14 cellular contexts compared by ENCODE assay signal in genomic region chr19:45102481-45102880, GRCh38. TPM values are rescaled to one million over a fixed set of nuclear protein-coding genes. Genes with fewer than 3 reads are reported as not detected.
DNase-seq lines count a peak whose midpoint lies in the region; ATAC-seq lines count a peak whose summit lies in the region.
"Had no signal": no experiment of that assay in that cellular context is flagged by ENCODE, and none has a peak within 500 bp of the region (broad histone marks: within the 10 kb centered on the region; RNA-seq: fewer than 3 reads in every experiment).

No MANE protein-coding gene starts in this region.

- ATAC-seq in activated naive CD8-positive, alpha-beta T cell treated with anti-CD3 and anti-CD28 coated beads, Interleukin-2, amount 10 ng/mL, durations not matched to agents 7 days and 5 days (ENCODE audit: low read depth): no peak
- ATAC-seq in activated naive CD8-positive, alpha-beta T cell treated with anti-CD3 and anti-CD28 coated beads, Interleukin-2, amount 50 U/mL, for 24 hours: no peak

- H3K9me3 ChIP-seq in endocrine pancreas (ENCODE audit: control insufficient read depth, low read length): no peaks in the 10 kb centered on the region
- H3K9me3 ChIP-seq: esophagus squamous epithelium, transverse colon had no signal

- POLR2A ChIA-PET in activated naive CD8-positive, alpha-beta T cell treated with anti-CD3 and anti-CD28 coated beads, Interleukin-2, amount 10 ng/mL, durations not matched to agents 7 days and 5 days (lab: Charles Lee): interaction anchor here (0.6 to 4.4 kb wide), 7 partner anchors 10 to 62 kb away, joined by 3 to 36 read pairs (median 5); partner anchors contain the start of genes GEMIN7 and PPP1R37

- peaks cover 11% of the 10 kb centered on the region for H3K4me1 ChIP-seq in endocrine pancreas (ENCODE audit: control insufficient read depth, insufficient read depth, low read length)

- no peak overlapping the region for H3K4me3 ChIP-seq in endocrine pancreas (ENCODE audit: control insufficient read depth, insufficient read depth, low read length)
- H3K4me3 ChIP-seq: transverse colon had no signal

- H3K36me3 Mint-ChIP-seq in activated naive CD8-positive, alpha-beta T cell treated with anti-CD3 and anti-CD28 coated beads, Interleukin-2, amount 10 ng/mL, durations not matched to agents 7 days and 5 days: no peaks in the 10 kb centered on the region
- H3K36me3 Mint-ChIP-seq in activated naive CD8-positive, alpha-beta T cell treated with anti-CD3 and anti-CD28 coated beads, Interleukin-2, amount 50 U/mL, for 24 hours (ENCODE audit: low read depth): no peaks in the 10 kb centered on the region
- H3K36me3 Mint-ChIP-seq: activated naive CD8-positive, alpha-beta T cell; naive B cell; T-cell had no signal

- peak overlapping the region; percentile 23 for H3K9ac ChIP-seq in endocrine pancreas (ENCODE audit: control insufficient read depth, insufficient read depth, low read length)

- no peaks in the 10 kb centered on the region for H3K27me3 Mint-ChIP-seq in activated naive CD8-positive, alpha-beta T cell treated with anti-CD3 and anti-CD28 coated beads, Interleukin-2, amount 10 ng/mL, durations not matched to agents 7 days and 5 days
- H3K27me3 Mint-ChIP-seq in activated naive CD8-positive, alpha-beta T cell treated with anti-CD3 and anti-CD28 coated beads, Interleukin-2, amount 50 U/mL, for 24 hours: no peaks in the 10 kb centered on the region
- H3K27me3 Mint-ChIP-seq: activated naive CD8-positive, alpha-beta T cell; naive B cell; T-cell had no signal

- H3K9me3 Mint-ChIP-seq in activated naive CD8-positive, alpha-beta T cell treated with anti-CD3 and anti-CD28 coated beads, Interleukin-2, amount 10 ng/mL, durations not matched to agents 7 days and 5 days: no peaks in the 10 kb centered on the region
- no peaks in the 10 kb centered on the region for H3K9me3 Mint-ChIP-seq in activated naive CD8-positive, alpha-beta T cell treated with anti-CD3 and anti-CD28 coated beads, Interleukin-2, amount 50 U/mL, for 24 hours
- H3K9me3 Mint-ChIP-seq: CD14-positive monocyte, naive B cell, T-cell had no signal

- H3K27ac ChIP-seq in temporal lobe (ENCODE audit: low read depth, low read length): peak overlapping the region; percentile 25

- H3K27me3 ChIP-seq in endocrine pancreas (ENCODE audit: control insufficient read depth, insufficient read depth, low read length): no peaks in the 10 kb centered on the region
- H3K27me3 ChIP-seq: esophagus squamous epithelium, transverse colon had no signal

- peaks cover 42% of the 10 kb centered on the region for H3K4me1 Mint-ChIP-seq in activated naive CD8-positive, alpha-beta T cell treated with anti-CD3 and anti-CD28 coated beads, Interleukin-2, amount 10 ng/mL, durations not matched to agents 7 days and 5 days
- peaks cover 56% of the 10 kb centered on the region for H3K4me1 Mint-ChIP-seq in activated naive CD8-positive, alpha-beta T cell treated with anti-CD3 and anti-CD28 coated beads, Interleukin-2, amount 50 U/mL, for 24 hours

- no peak overlapping the region for H3K4me3 Mint-ChIP-seq in activated naive CD8-positive, alpha-beta T cell treated with anti-CD3 and anti-CD28 coated beads, Interleukin-2, amount 10 ng/mL, durations not matched to agents 7 days and 5 days
- no peak overlapping the region for H3K4me3 Mint-ChIP-seq in activated naive CD8-positive, alpha-beta T cell treated with anti-CD3 and anti-CD28 coated beads, Interleukin-2, amount 50 U/mL, for 24 hours
- H3K4me3 Mint-ChIP-seq: activated naive CD8-positive, alpha-beta T cell had no signal

- H3K36me3 ChIP-seq in endocrine pancreas (ENCODE audit: control insufficient read depth, insufficient read depth, low read length): no peaks in the 10 kb centered on the region
- H3K36me3 ChIP-seq: esophagus squamous epithelium, transverse colon had no signal

- DNase-seq in activated naive CD8-positive, alpha-beta T cell treated with anti-CD3 and anti-CD28 coated beads, Interleukin-2, amount 10 ng/mL, durations not matched to agents 7 days and 5 days: no peak
- no peak for DNase-seq in activated naive CD8-positive, alpha-beta T cell treated with anti-CD3 and anti-CD28 coated beads, Interleukin-2, amount 50 U/mL, for 24 hours
- DNase-seq in NCI-H526 treated with DMSO at 0.1 percent for 48 hours (lab: John Stamatoyannopoulos, UW): no peak
- DNase-seq in NCI-H2196 (lab: John Stamatoyannopoulos, UW; ENCODE audit: unreplicated experiment): no peak
- DNase-seq: esophagus squamous epithelium, NCI-H187, NCI-H446, transverse colon had no signal

- H3K27ac Mint-ChIP-seq in activated naive CD8-positive, alpha-beta T cell treated with anti-CD3 and anti-CD28 coated beads, Interleukin-2, amount 10 ng/mL, durations not matched to agents 7 days and 5 days: peak overlapping the region; percentile 77
- H3K27ac Mint-ChIP-seq in activated naive CD8-positive, alpha-beta T cell treated with anti-CD3 and anti-CD28 coated beads, Interleukin-2, amount 50 U/mL, for 24 hours: no peak overlapping the region
- H3K27ac Mint-ChIP-seq: activated naive CD8-positive, alpha-beta T cell had no signal

RNA-seq across cellular contexts. Expression of gene PPP1R37, which starts 9.5 kb away (rescaled TPM):
- total RNA-seq in activated naive CD8-positive, alpha-beta T cell treated with anti-CD3 and anti-CD28 coated beads, Interleukin-2, amount 10 ng/mL, durations not matched to agents 7 days and 5 days: 10 to 100 TPM; 29.5 to 31.9 TPM
- total RNA-seq in temporal lobe: 18.9 TPM

RNA-seq across cellular contexts. Expression of gene GEMIN7, which starts 23.4 kb away (rescaled TPM):
- 10 to 100 TPM; 24.8 to 26.2 TPM for total RNA-seq in activated naive CD8-positive, alpha-beta T cell treated with anti-CD3 and anti-CD28 coated beads, Interleukin-2, amount 10 ng/mL, durations not matched to agents 7 days and 5 days
- total RNA-seq in temporal lobe: 5.9 TPM

RNA-seq across cellular contexts. Expression of gene ZNF296, which starts 26.2 kb away (rescaled TPM):
- total RNA-seq in activated naive CD8-positive, alpha-beta T cell treated with anti-CD3 and anti-CD28 coated beads, Interleukin-2, amount 10 ng/mL, durations not matched to agents 7 days and 5 days: 1 to 10 TPM; 4.8 TPM
- under 0.01 TPM for total RNA-seq in temporal lobe

RNA-seq across cellular contexts. Expression of gene NKPD1, which starts 58.3 kb away (rescaled TPM):
- total RNA-seq in activated naive CD8-positive, alpha-beta T cell treated with anti-CD3 and anti-CD28 coated beads, Interleukin-2, amount 10 ng/mL, durations not matched to agents 7 days and 5 days: under 1 TPM; 0.31 to 0.47 TPM
- 0.49 TPM for total RNA-seq in temporal lobe
